Comparison of ENCODE assay signal across 33 cellular contexts in genomic region chr5:101035425-101035824, GRCh38.
"Had no signal": no experiment of that assay in that cellular context is flagged by ENCODE, and none has a peak within 500 bp of the region (broad histone marks: within the 10 kb centered on the region; RNA-seq: fewer than 3 reads in every experiment).

No MANE protein-coding gene starts in this region.

- FAIRE-seq: astrocyte, TTC549 had no signal

- DNase-seq: activated B cell treated with CpG ODN at 0.5 μM for 24 hours; activated CD4-positive, alpha-beta memory T cell treated with anti-CD3 and anti-CD28 coated beads for 36 hours; activated CD4-positive, alpha-beta T cell treated with anti-CD3 and anti-CD28 coated beads for 1 hour; activated CD4-positive, alpha-beta T cell treated with anti-CD3 and anti-CD28 coated beads for 36 hours; activated CD4-positive, alpha-beta T cell treated with anti-CD3 and anti-CD28 coated beads for 48 hours; activated CD4-positive, alpha-beta T cell treated with anti-CD3 and anti-CD28 coated beads, Interleukin-2, amount 50 U/mL, for 1 hour; activated CD4-positive, alpha-beta T cell treated with anti-CD3 and anti-CD28 coated beads, Interleukin-2, amount 50 U/mL, for 4 hours; activated CD8-positive, alpha-beta memory T cell treated with anti-CD3 and anti-CD28 coated beads, Interleukin-2, amount 50 U/mL, for 4 hours; activated CD8-positive, alpha-beta T cell treated with anti-CD3 and anti-CD28 coated beads for 36 hours; activated effector memory CD4-positive, alpha-beta T cell treated with anti-CD3 and anti-CD28 coated beads, Interleukin-2, amount 50 U/mL, for 16 hours; activated gamma-delta T cell treated with Interleukin-2 at 50 U/mL for 16 hours; activated naive CD4-positive, alpha-beta T cell; activated naive CD4-positive, alpha-beta T cell treated with anti-CD3 and anti-CD28 coated beads for 36 hours; activated naive CD4-positive, alpha-beta T cell treated with anti-CD3 and anti-CD28 coated beads, Interleukin-2, amount 50 U/mL, for 16 hours; activated naive CD8-positive, alpha-beta T cell treated with anti-CD3 and anti-CD28 coated beads for 36 hours; activated T-cell treated with anti-CD3 and anti-CD28 coated beads for 4 hours; activated T-cell treated with anti-CD3 and anti-CD28 coated beads, Interleukin-2, amount 50 U/mL, for 1 hour; activated T-cell treated with anti-CD3 and anti-CD28 coated beads, Interleukin-2, amount 50 U/mL, for 4 hours; activated T-cell treated with anti-CD3 and anti-CD28 coated beads, Interleukin-2, amount 50 U/mL, for 72 hours; adrenal gland; amniotic stem cell; aorta; body of pancreas; brain microvascular endothelial cell; central memory CD4-positive, alpha-beta T cell; T-helper 2 cell; T-helper 9 cell had no signal

- H3K27me3 ChIP-seq: adrenal gland, body of pancreas, brain microvascular endothelial cell, breast epithelium had no signal

- H3K27ac ChIP-seq: adrenal gland, body of pancreas, brain microvascular endothelial cell, breast epithelium, VCaP had no signal

- H3K9me3 ChIP-seq: adrenal gland, body of pancreas, breast epithelium had no signal

- H3K36me3 ChIP-seq: adrenal gland, brain microvascular endothelial cell, breast epithelium had no signal

- H3K4me1 ChIP-seq: adrenal gland, body of pancreas, breast epithelium had no signal

- ATAC-seq: activated CD4-positive, alpha-beta T cell treated with anti-CD3 and anti-CD28 coated beads for 36 hours; activated CD8-positive, alpha-beta T cell treated with anti-CD3 and anti-CD28 coated beads for 36 hours; activated naive CD4-positive, alpha-beta T cell treated with anti-CD3 and anti-CD28 coated beads, Interleukin-2, amount 50 U/mL, for 72 hours; activated T-cell treated with anti-CD3 and anti-CD28 coated beads, Interleukin-2, amount 50 U/mL, for 4 hours; activated T-cell treated with anti-CD3 and anti-CD28 coated beads, Interleukin-2, amount 50 U/mL, for 72 hours; activated T-helper 17 cell treated with anti-CD3 and anti-CD28 coated beads, Interleukin-2, amount 50 U/mL, for 72 hours; body of pancreas had no signal

- H3K4me3 ChIP-seq: adrenal gland, body of pancreas, breast epithelium had no signal
